Comparison of ENCODE assay signal across 1 cellular context in the genomic region with DNA sequence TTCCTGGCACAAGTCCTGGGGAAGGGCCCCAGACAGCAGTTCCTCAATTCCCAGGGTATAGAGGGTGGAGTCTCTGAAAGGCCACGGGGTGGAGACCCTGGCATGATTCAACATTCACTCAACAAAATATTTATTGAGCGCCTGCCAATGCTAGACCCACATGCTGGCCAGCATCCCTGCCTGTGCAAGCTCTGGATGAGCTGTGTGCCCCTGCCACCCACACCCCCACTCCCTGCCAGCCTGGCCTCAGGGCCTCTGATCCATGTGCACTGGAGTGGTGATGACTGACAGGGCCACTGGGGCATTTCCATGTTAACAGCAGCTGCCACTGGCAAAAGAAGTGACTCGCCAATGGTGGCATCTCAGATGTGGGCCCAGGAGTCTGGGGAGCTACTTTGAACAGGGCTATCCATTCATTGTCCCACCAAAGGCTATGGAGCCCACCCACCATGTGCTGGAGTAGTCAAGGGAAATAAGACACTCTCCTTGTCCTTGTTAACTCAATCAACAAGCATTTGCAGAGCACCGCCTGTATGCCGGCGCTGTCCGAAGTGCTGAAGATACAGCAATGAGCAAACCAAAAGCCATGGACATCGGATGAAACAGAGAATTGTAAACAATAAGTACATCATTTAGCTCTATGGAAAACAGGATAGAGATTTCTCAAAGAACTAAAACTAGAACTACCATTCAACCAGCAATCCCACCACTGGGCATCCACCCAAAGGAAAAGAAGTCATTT.
A peak's percentile ranks its signal among the peaks of the same experiment; 100 is the strongest.
TF ChIP-seq lines count a peak whose summit lies in the region.

No MANE protein-coding gene starts in this region.

TF ChIP-seq in A549, 52 proteins besides CTCF, POLR2A, EP300 and RAD21 (continued from another document):
- TF ChIP-seq, protein P1, sequence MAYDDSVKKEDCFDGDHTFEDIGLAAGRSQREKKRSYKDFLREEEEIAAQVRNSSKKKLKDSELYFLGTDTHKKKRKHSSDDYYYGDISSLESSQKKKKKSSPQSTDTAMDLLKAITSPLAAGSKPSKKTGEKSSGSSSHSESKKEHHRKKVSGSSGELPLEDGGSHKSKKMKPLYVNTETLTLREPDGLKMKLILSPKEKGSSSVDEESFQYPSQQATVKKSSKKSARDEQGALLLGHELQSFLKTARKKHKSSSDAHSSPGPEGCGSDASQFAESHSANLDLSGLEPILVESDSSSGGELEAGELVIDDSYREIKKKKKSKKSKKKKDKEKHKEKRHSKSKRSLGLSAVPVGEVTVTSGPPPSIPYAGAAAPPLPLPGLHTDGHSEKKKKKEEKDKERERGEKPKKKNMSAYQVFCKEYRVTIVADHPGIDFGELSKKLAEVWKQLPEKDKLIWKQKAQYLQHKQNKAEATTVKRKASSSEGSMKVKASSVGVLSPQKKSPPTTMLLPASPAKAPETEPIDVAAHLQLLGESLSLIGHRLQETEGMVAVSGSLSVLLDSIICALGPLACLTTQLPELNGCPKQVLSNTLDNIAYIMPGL (CRISPR knock-in tag; IDR thresholded peaks at IDR 0.05; ENCODE audit: borderline replicate concordance): no peak
- TF ChIP-seq KDM5A (IDR thresholded peaks at IDR 0.05) (no peak), PHF8 (IDR thresholded peaks at IDR 0.05; ENCODE audit: borderline replicate concordance, low read depth) (no peak), RFX5 (IDR thresholded peaks at IDR 0.05) (no peak), TFCP2L1 (CRISPR knock-in tag; IDR thresholded peaks at IDR 0.05) (no peak), TP53 (CRISPR knock-in tag; IDR thresholded peaks at IDR 0.05) (no peak), JUNB (IDR thresholded peaks at IDR 0.05) (0 out of 2 replicates have a peak, but pooled peaks have one; percentile 22), MYC (IDR thresholded peaks at IDR 0.05; ENCODE audit: borderline replicate concordance, low read length) (no peak), CBX2 (IDR thresholded peaks at IDR 0.05; ENCODE audit: borderline replicate concordance, low read depth) (no peak), EHMT2 (IDR thresholded peaks at IDR 0.05; ENCODE audit: low read depth) (0 out of 2 replicates have a peak, but pooled peaks have one; percentile 63), MAZ (IDR thresholded peaks at IDR 0.05; ENCODE audit: borderline replicate concordance, low read depth, low read length) (no peak)
- TF ChIP-seq, protein P2, sequence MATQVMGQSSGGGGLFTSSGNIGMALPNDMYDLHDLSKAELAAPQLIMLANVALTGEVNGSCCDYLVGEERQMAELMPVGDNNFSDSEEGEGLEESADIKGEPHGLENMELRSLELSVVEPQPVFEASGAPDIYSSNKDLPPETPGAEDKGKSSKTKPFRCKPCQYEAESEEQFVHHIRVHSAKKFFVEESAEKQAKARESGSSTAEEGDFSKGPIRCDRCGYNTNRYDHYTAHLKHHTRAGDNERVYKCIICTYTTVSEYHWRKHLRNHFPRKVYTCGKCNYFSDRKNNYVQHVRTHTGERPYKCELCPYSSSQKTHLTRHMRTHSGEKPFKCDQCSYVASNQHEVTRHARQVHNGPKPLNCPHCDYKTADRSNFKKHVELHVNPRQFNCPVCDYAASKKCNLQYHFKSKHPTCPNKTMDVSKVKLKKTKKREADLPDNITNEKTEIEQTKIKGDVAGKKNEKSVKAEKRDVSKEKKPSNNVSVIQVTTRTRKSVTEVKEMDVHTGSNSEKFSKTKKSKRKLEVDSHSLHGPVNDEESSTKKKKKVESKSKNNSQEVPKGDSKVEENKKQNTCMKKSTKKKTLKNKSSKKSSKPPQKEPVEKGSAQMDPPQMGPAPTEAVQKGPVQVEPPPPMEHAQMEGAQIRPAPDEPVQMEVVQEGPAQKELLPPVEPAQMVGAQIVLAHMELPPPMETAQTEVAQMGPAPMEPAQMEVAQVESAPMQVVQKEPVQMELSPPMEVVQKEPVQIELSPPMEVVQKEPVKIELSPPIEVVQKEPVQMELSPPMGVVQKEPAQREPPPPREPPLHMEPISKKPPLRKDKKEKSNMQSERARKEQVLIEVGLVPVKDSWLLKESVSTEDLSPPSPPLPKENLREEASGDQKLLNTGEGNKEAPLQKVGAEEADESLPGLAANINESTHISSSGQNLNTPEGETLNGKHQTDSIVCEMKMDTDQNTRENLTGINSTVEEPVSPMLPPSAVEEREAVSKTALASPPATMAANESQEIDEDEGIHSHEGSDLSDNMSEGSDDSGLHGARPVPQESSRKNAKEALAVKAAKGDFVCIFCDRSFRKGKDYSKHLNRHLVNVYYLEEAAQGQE (IDR thresholded peaks at IDR 0.05): peak; percentile 88
